21 cellular contexts compared by ENCODE assay signal in genomic region chrX:1885116-1885515, GRCh38.
"Had no signal": no experiment of that assay in that cellular context is flagged by ENCODE, and none has a peak within 500 bp of the region (broad histone marks: within the 10 kb centered on the region; RNA-seq: fewer than 3 reads in every experiment).

No MANE protein-coding gene starts in this region.

- H3K9me3 ChIP-seq: esophagus muscularis mucosa, gastrocnemius medialis, lower lobe of right lung, right lobe of liver, upper lobe of left lung, vagina had no signal

- ATAC-seq: gastrocnemius medialis; left cardiac atrium; lower lobe of right lung; natural killer cell treated with Interleukin-12 subunit alpha and Interleukin-12 subunit beta and Interleukin-15 and Interleukin-18, amount 100 ng/mL, for 72 hours; right lobe of liver; stimulated activated effector memory CD8-positive, alpha-beta T cell treated with anti-CD3 and anti-CD28 coated beads, Interleukin-12 subunit alpha, Interleukin-12 subunit beta, amount 100 ng/mL, for 72 hours; stimulated activated naive CD8-positive, alpha-beta T cell treated with anti-CD3 and anti-CD28 coated beads, Interleukin-15, Interleukin-2, amounts not matched to agents 100 U/mL and 50 U/mL, for 24 hours had no signal

- DNase-seq: effector memory CD4-positive, alpha-beta T cell; gastrocnemius medialis; glutamatergic neuron; immature natural killer cell; kidney; left cardiac atrium; left ventricle myocardium inferior; lower lobe of right lung; right lobe of liver; stimulated activated CD4-positive, alpha-beta T cell treated with anti-CD3 and anti-CD28 coated beads, Interleukin-4, amount 100 ng/mL, for 1 hour; stimulated activated CD8-positive, alpha-beta memory T cell treated with anti-CD3 and anti-CD28 coated beads, Interleukin-4, amount 100 ng/mL, for 48 hours; stimulated activated naive CD8-positive, alpha-beta T cell treated with anti-CD3 and anti-CD28 coated beads, Interleukin-15, Interleukin-2, amounts not matched to agents 100 U/mL and 50 U/mL, for 24 hours; tibial artery; upper lobe of left lung had no signal

- H3K4me1 Mint-ChIP-seq: immature natural killer cell; memory B cell; mesothelial cell of epicardium; stimulated activated effector memory CD8-positive, alpha-beta T cell treated with anti-CD3 and anti-CD28 coated beads, Interleukin-12 subunit alpha, Interleukin-12 subunit beta, amount 100 ng/mL, for 72 hours had no signal

- H3K27ac ChIP-seq: epithelial cell of prostate, esophagus muscularis mucosa, gastrocnemius medialis, left ventricle myocardium inferior, lower lobe of right lung, right lobe of liver, tibial artery, upper lobe of left lung, vagina had no signal

- H3K4me1 ChIP-seq: esophagus muscularis mucosa, gastrocnemius medialis, left ventricle myocardium inferior, lower lobe of right lung, right lobe of liver, tibial artery, upper lobe of left lung, vagina had no signal

- H3K27ac Mint-ChIP-seq: immature natural killer cell; memory B cell; mesothelial cell of epicardium; natural killer cell treated with Interleukin-12 subunit alpha and Interleukin-12 subunit beta and Interleukin-15 and Interleukin-18, amount 100 ng/mL, for 72 hours; stimulated activated effector memory CD8-positive, alpha-beta T cell treated with anti-CD3 and anti-CD28 coated beads, Interleukin-12 subunit alpha, Interleukin-12 subunit beta, amount 100 ng/mL, for 72 hours had no signal

- H3K9me3 Mint-ChIP-seq: immature natural killer cell; natural killer cell treated with Interleukin-12 subunit alpha and Interleukin-12 subunit beta and Interleukin-15 and Interleukin-18, amount 100 ng/mL, for 72 hours had no signal

- H3K4me3 Mint-ChIP-seq: immature natural killer cell; memory B cell; mesothelial cell of epicardium; natural killer cell treated with Interleukin-12 subunit alpha and Interleukin-12 subunit beta and Interleukin-15 and Interleukin-18, amount 100 ng/mL, for 72 hours; stimulated activated effector memory CD8-positive, alpha-beta T cell treated with anti-CD3 and anti-CD28 coated beads, Interleukin-12 subunit alpha, Interleukin-12 subunit beta, amount 100 ng/mL, for 72 hours had no signal

- H3K36me3 Mint-ChIP-seq: immature natural killer cell; natural killer cell treated with Interleukin-12 subunit alpha and Interleukin-12 subunit beta and Interleukin-15 and Interleukin-18, amount 100 ng/mL, for 72 hours; stimulated activated effector memory CD8-positive, alpha-beta T cell treated with anti-CD3 and anti-CD28 coated beads, Interleukin-12 subunit alpha, Interleukin-12 subunit beta, amount 100 ng/mL, for 72 hours had no signal

- H3K27me3 ChIP-seq: esophagus muscularis mucosa, gastrocnemius medialis, right lobe of liver, tibial artery, upper lobe of left lung, vagina had no signal
